Comparison of ENCODE assay signal across 9 cellular contexts in genomic region chr7:117157121-117157870, GRCh38.
DNase-seq lines count a peak whose midpoint lies in the region; ATAC-seq and TF ChIP-seq lines count a peak whose summit lies in the region.
"Had no signal": no experiment of that assay in that cellular context is flagged by ENCODE, and none has a peak within 500 bp of the region (broad histone marks: within the 10 kb centered on the region; RNA-seq: fewer than 3 reads in every experiment).

No MANE protein-coding gene starts in this region.

- no peak overlapping the region for H3K27ac Mint-ChIP-seq in activated naive CD4-positive, alpha-beta T cell treated with anti-CD3 and anti-CD28 coated beads for 36 hours

- no peaks in the 10 kb centered on the region for H3K36me3 Mint-ChIP-seq in activated naive CD4-positive, alpha-beta T cell treated with anti-CD3 and anti-CD28 coated beads for 36 hours (ENCODE audit: low read depth)

- intact Hi-C loops in activated naive CD4-positive, alpha-beta T cell treated with anti-CD3 and anti-CD28 coated beads for 36 hours (cut with micrococcal nuclease): no loop called here

- no peaks in the 10 kb centered on the region for H3K27me3 Mint-ChIP-seq in activated naive CD4-positive, alpha-beta T cell treated with anti-CD3 and anti-CD28 coated beads for 36 hours (ENCODE audit: low read depth)

- CTCF ChIA-PET in activated naive CD4-positive, alpha-beta T cell treated with anti-CD3 and anti-CD28 coated beads for 36 hours (lab: Charles Lee): no interaction called here

- H3K4me3 Mint-ChIP-seq in activated naive CD4-positive, alpha-beta T cell treated with anti-CD3 and anti-CD28 coated beads for 36 hours: no peak overlapping the region

- no peaks in the 10 kb centered on the region for H3K4me1 Mint-ChIP-seq in activated naive CD4-positive, alpha-beta T cell treated with anti-CD3 and anti-CD28 coated beads for 36 hours (ENCODE audit: low read depth)

- H3K9me3 Mint-ChIP-seq in activated naive CD4-positive, alpha-beta T cell treated with anti-CD3 and anti-CD28 coated beads for 36 hours: no peaks in the 10 kb centered on the region

- H3K4me3 ChIP-seq in coronary artery: peak overlapping the region; percentile 5

- ATAC-seq in GM18861 (IDR thresholded peaks at IDR 0.05; ENCODE audit: unreplicated experiment) (no peak), GM21825 (IDR thresholded peaks at IDR 0.05; ENCODE audit: unreplicated experiment) (no peak)

- DNase-seq in AG08395 (ENCODE audit: low spot score): peak; percentile 95
- DNase-seq in NCI-H2029 treated with DMSO at 0.1 percent for 48 hours (lab: John Stamatoyannopoulos, UW): peak; percentile 88
- DNase-seq in coronary artery (ENCODE audit: low spot score): peak; percentile 78
- DNase-seq in medulla oblongata (ENCODE audit: extremely low spot score): peak; percentile 65
- no peak for DNase-seq in activated naive CD4-positive, alpha-beta T cell treated with anti-CD3 and anti-CD28 coated beads for 36 hours
- no peak for DNase-seq in NCI-H748 (lab: John Stamatoyannopoulos, UW; ENCODE audit: unreplicated experiment)
- DNase-seq: activated CD4-positive, alpha-beta T cell treated with anti-CD3 and anti-CD28 coated beads for 4 hours had no signal

- peak overlapping the region; percentile 52 to 67 for H3K27ac ChIP-seq in coronary artery

- no peak for TF ChIP-seq CTCF in coronary artery (IDR thresholded peaks at IDR 0.05)

Comparison
In these comparisons a context has a peak if more than half of its experiments do, and no peak if none do; other contexts are left out.
1. DNase-seq: peak in AG08395 (single experiment), NCI-H2029 treated with DMSO at 0.1 percent for 48 hours (single experiment), coronary artery (single experiment) and medulla oblongata (single experiment); none in activated naive CD4-positive, alpha-beta T cell treated with anti-CD3 and anti-CD28 coated beads for 36 hours (single experiment) and NCI-H748 (single experiment).